Comparison of ENCODE assay signal across 27 cellular contexts in genomic region chr10:37015498-37015897, GRCh38.
"Had no signal": no experiment of that assay in that cellular context is flagged by ENCODE, and none has a peak within 500 bp of the region (broad histone marks: within the 10 kb centered on the region; RNA-seq: fewer than 3 reads in every experiment).

No MANE protein-coding gene starts in this region.

- FAIRE-seq: pancreas, urothelium cell line had no signal

- H3K9me3 ChIP-seq: neutrophil, pancreas, prostate gland, right lobe of liver, suprapubic skin, testis, tibial artery, upper lobe of left lung had no signal

- H3K27ac ChIP-seq: neutrophil, pancreas, prostate gland, right lobe of liver, skin epidermis, spleen, suprapubic skin, testis, tibial artery, upper lobe of left lung had no signal

- H3K27me3 ChIP-seq: neutrophil, pancreas, right lobe of liver, spleen, suprapubic skin, testis, tibial artery, upper lobe of left lung had no signal

- H3K4me3 ChIP-seq: pancreas, prostate gland, right lobe of liver, skin epidermis, smooth muscle cell, spleen, suprapubic skin, testis, tibial artery, upper lobe of left lung had no signal

- H3K4me1 ChIP-seq: pancreas, prostate gland, right lobe of liver, spleen, suprapubic skin, testis, tibial artery, upper lobe of left lung had no signal

- DNase-seq: naive B cell; naive thymus-derived CD8-positive, alpha-beta T cell; nephron progenitor cell; nucleus accumbens; pancreas; right cardiac atrium; right lobe of liver; spleen; stimulated activated CD4-positive, alpha-beta T cell treated with anti-CD3 and anti-CD28 coated beads, Interleukin-12 subunit alpha, Interleukin-12 subunit beta, amount 100 ng/mL, for 4 hours; stimulated activated CD4-positive, alpha-beta T cell treated with anti-CD3 and anti-CD28 coated beads, Interleukin-1b, Interleukin-23, amount 100 ng/mL, for 48 hours; stimulated activated CD4-positive, alpha-beta T cell treated with anti-CD3 and anti-CD28 coated beads, Interleukin-4, amount 100 ng/mL, for 1 hour; stimulated activated CD4-positive, alpha-beta T cell treated with anti-CD3 and anti-CD28 coated beads, Interleukin-4, amount 100 ng/mL, for 4 hours; stimulated activated CD8-positive, alpha-beta memory T cell treated with anti-CD3 and anti-CD28 coated beads, Interleukin-4, amount 100 ng/mL, for 48 hours; stimulated activated naive CD4-positive, alpha-beta T cell; stimulated activated naive CD8-positive, alpha-beta T cell treated with anti-CD3 and anti-CD28 coated beads, Interleukin-15, amount 100 ng/mL, for 72 hours; stimulated activated naive CD8-positive, alpha-beta T cell treated with anti-CD3 and anti-CD28 coated beads, Interleukin-15, Interleukin-2, amounts not matched to agents 100 U/mL and 50 U/mL, for 24 hours; substantia nigra; testis; tibial artery; trophoblast cell; upper lobe of left lung had no signal

- H3K36me3 ChIP-seq: neutrophil, pancreas, prostate gland, right lobe of liver, spleen, suprapubic skin, tibial artery, upper lobe of left lung had no signal
